Comparison of ENCODE assay signal across 1 cellular context in the genomic region with DNA sequence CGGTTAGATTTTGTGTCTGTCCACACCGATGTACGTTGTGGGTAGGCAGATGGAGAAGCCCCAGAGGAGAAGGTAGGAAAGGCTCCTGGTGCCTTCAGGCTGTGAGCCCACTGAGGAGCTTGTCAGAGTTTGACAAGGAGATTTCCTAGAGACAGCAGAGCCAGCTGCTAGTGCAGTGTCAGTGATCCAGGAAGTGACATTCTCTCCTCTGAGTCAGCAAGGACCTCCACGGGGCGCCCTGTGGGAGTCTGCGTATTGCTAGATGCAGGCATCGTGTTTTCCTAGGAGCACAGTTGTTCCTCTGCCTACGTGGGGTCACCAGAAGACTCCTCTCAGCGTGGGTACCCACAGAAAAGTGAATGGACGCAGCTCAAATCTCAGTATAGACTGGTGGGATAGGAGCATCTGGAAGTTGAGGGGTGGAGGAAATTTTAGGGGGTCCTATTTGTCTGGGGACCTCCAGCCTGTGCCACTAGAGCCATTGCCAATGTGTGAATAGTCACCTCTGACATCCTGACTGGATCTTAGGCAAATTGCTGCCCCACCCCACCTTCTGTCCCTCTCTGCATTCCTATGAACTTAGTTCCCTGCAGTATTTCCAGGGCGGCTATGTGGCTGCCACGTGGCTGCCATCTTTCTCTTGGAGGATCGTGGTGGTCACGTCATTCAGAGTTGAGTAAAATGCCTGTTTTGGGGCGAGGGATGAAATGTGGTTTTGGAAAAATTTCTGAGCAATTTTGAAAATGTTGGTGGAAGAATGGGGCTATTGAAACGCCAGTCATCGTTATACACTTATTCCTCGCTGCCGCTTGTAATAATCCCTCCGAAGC.
TF ChIP-seq lines count a peak whose summit lies in the region.

No MANE protein-coding gene starts in this region.

TF ChIP-seq in H1, 55 proteins besides CTCF, POLR2A, EP300 and RAD21 (continued from another document):
- TF ChIP-seq, protein P1, sequence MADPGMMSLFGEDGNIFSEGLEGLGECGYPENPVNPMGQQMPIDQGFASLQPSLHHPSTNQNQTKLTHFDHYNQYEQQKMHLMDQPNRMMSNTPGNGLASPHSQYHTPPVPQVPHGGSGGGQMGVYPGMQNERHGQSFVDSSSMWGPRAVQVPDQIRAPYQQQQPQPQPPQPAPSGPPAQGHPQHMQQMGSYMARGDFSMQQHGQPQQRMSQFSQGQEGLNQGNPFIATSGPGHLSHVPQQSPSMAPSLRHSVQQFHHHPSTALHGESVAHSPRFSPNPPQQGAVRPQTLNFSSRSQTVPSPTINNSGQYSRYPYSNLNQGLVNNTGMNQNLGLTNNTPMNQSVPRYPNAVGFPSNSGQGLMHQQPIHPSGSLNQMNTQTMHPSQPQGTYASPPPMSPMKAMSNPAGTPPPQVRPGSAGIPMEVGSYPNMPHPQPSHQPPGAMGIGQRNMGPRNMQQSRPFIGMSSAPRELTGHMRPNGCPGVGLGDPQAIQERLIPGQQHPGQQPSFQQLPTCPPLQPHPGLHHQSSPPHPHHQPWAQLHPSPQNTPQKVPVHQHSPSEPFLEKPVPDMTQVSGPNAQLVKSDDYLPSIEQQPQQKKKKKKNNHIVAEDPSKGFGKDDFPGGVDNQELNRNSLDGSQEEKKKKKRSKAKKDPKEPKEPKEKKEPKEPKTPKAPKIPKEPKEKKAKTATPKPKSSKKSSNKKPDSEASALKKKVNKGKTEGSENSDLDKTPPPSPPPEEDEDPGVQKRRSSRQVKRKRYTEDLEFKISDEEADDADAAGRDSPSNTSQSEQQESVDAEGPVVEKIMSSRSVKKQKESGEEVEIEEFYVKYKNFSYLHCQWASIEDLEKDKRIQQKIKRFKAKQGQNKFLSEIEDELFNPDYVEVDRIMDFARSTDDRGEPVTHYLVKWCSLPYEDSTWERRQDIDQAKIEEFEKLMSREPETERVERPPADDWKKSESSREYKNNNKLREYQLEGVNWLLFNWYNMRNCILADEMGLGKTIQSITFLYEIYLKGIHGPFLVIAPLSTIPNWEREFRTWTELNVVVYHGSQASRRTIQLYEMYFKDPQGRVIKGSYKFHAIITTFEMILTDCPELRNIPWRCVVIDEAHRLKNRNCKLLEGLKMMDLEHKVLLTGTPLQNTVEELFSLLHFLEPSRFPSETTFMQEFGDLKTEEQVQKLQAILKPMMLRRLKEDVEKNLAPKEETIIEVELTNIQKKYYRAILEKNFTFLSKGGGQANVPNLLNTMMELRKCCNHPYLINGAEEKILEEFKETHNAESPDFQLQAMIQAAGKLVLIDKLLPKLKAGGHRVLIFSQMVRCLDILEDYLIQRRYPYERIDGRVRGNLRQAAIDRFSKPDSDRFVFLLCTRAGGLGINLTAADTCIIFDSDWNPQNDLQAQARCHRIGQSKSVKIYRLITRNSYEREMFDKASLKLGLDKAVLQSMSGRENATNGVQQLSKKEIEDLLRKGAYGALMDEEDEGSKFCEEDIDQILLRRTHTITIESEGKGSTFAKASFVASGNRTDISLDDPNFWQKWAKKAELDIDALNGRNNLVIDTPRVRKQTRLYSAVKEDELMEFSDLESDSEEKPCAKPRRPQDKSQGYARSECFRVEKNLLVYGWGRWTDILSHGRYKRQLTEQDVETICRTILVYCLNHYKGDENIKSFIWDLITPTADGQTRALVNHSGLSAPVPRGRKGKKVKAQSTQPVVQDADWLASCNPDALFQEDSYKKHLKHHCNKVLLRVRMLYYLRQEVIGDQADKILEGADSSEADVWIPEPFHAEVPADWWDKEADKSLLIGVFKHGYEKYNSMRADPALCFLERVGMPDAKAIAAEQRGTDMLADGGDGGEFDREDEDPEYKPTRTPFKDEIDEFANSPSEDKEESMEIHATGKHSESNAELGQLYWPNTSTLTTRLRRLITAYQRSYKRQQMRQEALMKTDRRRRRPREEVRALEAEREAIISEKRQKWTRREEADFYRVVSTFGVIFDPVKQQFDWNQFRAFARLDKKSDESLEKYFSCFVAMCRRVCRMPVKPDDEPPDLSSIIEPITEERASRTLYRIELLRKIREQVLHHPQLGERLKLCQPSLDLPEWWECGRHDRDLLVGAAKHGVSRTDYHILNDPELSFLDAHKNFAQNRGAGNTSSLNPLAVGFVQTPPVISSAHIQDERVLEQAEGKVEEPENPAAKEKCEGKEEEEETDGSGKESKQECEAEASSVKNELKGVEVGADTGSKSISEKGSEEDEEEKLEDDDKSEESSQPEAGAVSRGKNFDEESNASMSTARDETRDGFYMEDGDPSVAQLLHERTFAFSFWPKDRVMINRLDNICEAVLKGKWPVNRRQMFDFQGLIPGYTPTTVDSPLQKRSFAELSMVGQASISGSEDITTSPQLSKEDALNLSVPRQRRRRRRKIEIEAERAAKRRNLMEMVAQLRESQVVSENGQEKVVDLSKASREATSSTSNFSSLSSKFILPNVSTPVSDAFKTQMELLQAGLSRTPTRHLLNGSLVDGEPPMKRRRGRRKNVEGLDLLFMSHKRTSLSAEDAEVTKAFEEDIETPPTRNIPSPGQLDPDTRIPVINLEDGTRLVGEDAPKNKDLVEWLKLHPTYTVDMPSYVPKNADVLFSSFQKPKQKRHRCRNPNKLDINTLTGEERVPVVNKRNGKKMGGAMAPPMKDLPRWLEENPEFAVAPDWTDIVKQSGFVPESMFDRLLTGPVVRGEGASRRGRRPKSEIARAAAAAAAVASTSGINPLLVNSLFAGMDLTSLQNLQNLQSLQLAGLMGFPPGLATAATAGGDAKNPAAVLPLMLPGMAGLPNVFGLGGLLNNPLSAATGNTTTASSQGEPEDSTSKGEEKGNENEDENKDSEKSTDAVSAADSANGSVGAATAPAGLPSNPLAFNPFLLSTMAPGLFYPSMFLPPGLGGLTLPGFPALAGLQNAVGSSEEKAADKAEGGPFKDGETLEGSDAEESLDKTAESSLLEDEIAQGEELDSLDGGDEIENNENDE (IDR thresholded peaks at IDR 0.05; ENCODE audit: insufficient replicate concordance, low read length): no peak
- TF ChIP-seq NANOG (IDR thresholded peaks at IDR 0.05; ENCODE audit: insufficient read depth, low read depth, low read length, poor library complexity, severe bottlenecking) (no peak), GTF2F1 (IDR thresholded peaks at IDR 0.05; ENCODE audit: borderline replicate concordance, low read depth, low read length) (no peak), SAP30 (IDR thresholded peaks at IDR 0.05; ENCODE audit: insufficient read depth, insufficient replicate concordance, low read length) (no peak), POU5F1 (IDR thresholded peaks at IDR 0.05; ENCODE audit: low read depth, low read length) (no peak), KDM5A (IDR thresholded peaks at IDR 0.05; ENCODE audit: low read length) (no peak), KDM1A (IDR thresholded peaks at IDR 0.05; ENCODE audit: borderline replicate concordance, low read length) (no peak), BACH1 (IDR thresholded peaks at IDR 0.05; ENCODE audit: low read length) (no peak), ZNF274 (IDR thresholded peaks at IDR 0.05; ENCODE audit: borderline replicate concordance, extremely low read depth, low read length) (no peak), SIRT6 (IDR thresholded peaks at IDR 0.05; ENCODE audit: low read length) (no peak)
- TF ChIP-seq, protein P2, sequence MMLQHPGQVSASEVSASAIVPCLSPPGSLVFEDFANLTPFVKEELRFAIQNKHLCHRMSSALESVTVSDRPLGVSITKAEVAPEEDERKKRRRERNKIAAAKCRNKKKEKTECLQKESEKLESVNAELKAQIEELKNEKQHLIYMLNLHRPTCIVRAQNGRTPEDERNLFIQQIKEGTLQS (IDR thresholded peaks at IDR 0.05; ENCODE audit: insufficient read depth, low read depth, low read length): no peak
